1 cellular context compared by ENCODE assay signal in genomic region chr21:43311303-43311817, GRCh38.
A peak's percentile ranks its signal among the peaks of the same experiment; 100 is the strongest.
TF ChIP-seq lines count a peak whose summit lies in the region.

No MANE protein-coding gene starts in this region.

TF ChIP-seq in HepG2, 621 proteins besides CTCF, POLR2A, EP300 and RAD21 (continued from another document and continues in another):
- TF ChIP-seq, protein P1, sequence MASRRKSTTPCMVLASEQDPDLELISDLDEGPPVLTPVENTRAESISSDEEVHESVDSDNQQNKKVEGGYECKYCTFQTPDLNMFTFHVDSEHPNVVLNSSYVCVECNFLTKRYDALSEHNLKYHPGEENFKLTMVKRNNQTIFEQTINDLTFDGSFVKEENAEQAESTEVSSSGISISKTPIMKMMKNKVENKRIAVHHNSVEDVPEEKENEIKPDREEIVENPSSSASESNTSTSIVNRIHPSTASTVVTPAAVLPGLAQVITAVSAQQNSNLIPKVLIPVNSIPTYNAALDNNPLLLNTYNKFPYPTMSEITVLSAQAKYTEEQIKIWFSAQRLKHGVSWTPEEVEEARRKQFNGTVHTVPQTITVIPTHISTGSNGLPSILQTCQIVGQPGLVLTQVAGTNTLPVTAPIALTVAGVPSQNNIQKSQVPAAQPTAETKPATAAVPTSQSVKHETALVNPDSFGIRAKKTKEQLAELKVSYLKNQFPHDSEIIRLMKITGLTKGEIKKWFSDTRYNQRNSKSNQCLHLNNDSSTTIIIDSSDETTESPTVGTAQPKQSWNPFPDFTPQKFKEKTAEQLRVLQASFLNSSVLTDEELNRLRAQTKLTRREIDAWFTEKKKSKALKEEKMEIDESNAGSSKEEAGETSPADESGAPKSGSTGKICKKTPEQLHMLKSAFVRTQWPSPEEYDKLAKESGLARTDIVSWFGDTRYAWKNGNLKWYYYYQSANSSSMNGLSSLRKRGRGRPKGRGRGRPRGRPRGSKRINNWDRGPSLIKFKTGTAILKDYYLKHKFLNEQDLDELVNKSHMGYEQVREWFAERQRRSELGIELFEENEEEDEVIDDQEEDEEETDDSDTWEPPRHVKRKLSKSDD (CRISPR knock-in tag; IDR thresholded peaks at IDR 0.05; ENCODE audit: low read depth), result no peak
- TF ChIP-seq SAFB2 (CRISPR knock-in tag; IDR thresholded peaks at IDR 0.05; ENCODE audit: borderline replicate concordance, low read depth) (no peak), MAF1 (CRISPR knock-in tag; IDR thresholded peaks at IDR 0.05; ENCODE audit: borderline replicate concordance) (no peak), ZNF574 (CRISPR knock-in tag; IDR thresholded peaks at IDR 0.05) (0 out of 2 replicates have a peak, but pooled peaks have one; percentile 18), KDM3A (CRISPR knock-in tag; IDR thresholded peaks at IDR 0.05; ENCODE audit: low read depth) (0 out of 2 replicates have a peak, but pooled peaks have one; percentile 43), HOXA5 (CRISPR knock-in tag; IDR thresholded peaks at IDR 0.05) (no peak), TGIF2 (CRISPR knock-in tag; IDR thresholded peaks at IDR 0.05) (0 out of 2 replicates have a peak, but pooled peaks have one; percentile 37), ZNF510 (CRISPR knock-in tag; IDR thresholded peaks at IDR 0.05; ENCODE audit: low read depth) (no peak), STAT5B (CRISPR knock-in tag; IDR thresholded peaks at IDR 0.05) (no peak), MYPOP (CRISPR knock-in tag; IDR thresholded peaks at IDR 0.05) (no peak), SKI (IDR thresholded peaks at IDR 0.05; ENCODE audit: partially characterized antibody) (no peak), ZNF33A (CRISPR knock-in tag; IDR thresholded peaks at IDR 0.05; ENCODE audit: borderline replicate concordance) (no peak), ZNF674 (CRISPR knock-in tag; IDR thresholded peaks at IDR 0.05; ENCODE audit: low read depth) (no peak), PITX1 (CRISPR knock-in tag; IDR thresholded peaks at IDR 0.05) (0 out of 2 replicates have a peak, but pooled peaks have one; percentile 59), HOXA7 (CRISPR knock-in tag; IDR thresholded peaks at IDR 0.05) (no peak), ZNF549 (CRISPR knock-in tag; IDR thresholded peaks at IDR 0.05) (no peak), CHD4 (IDR thresholded peaks at IDR 0.05; ENCODE audit: borderline replicate concordance, low read length) (no peak), CHCHD3 (CRISPR knock-in tag; IDR thresholded peaks at IDR 0.05) (no peak), ZNF776 (CRISPR knock-in tag; IDR thresholded peaks at IDR 0.05) (no peak), ZNF883 (CRISPR knock-in tag; IDR thresholded peaks at IDR 0.05; ENCODE audit: not compliant biosample characterization) (peak; percentile 37), POGZ (CRISPR knock-in tag; IDR thresholded peaks at IDR 0.05) (no peak; the same call in 1 of the 2 replicates), GMEB1 (CRISPR knock-in tag; IDR thresholded peaks at IDR 0.05; ENCODE audit: borderline replicate concordance) (no peak), ZNF788 (CRISPR knock-in tag; IDR thresholded peaks at IDR 0.05; ENCODE audit: borderline replicate concordance) (0 out of 2 replicates have a peak, but pooled peaks have one; percentile 22), ZFYVE20 (CRISPR knock-in tag; IDR thresholded peaks at IDR 0.05; ENCODE audit: borderline replicate concordance, low read depth) (no peak), ZNF83 (CRISPR knock-in tag; IDR thresholded peaks at IDR 0.05; ENCODE audit: borderline replicate concordance) (no peak; the same call in 1 of the 2 replicates), HOMEZ (CRISPR knock-in tag; IDR thresholded peaks at IDR 0.05; ENCODE audit: low read depth) (no peak), ZNF713 (CRISPR knock-in tag; IDR thresholded peaks at IDR 0.05) (no peak), ZNF687 (CRISPR knock-in tag; IDR thresholded peaks at IDR 0.05) (peak; percentile 61), ZSCAN22 (CRISPR knock-in tag; IDR thresholded peaks at IDR 0.05) (no peak), FOXK2 (IDR thresholded peaks at IDR 0.05) (no peak), ZNF616 (CRISPR knock-in tag; IDR thresholded peaks at IDR 0.05; ENCODE audit: low read depth) (no peak), FIP1L1 (IDR thresholded peaks at IDR 0.05; ENCODE audit: borderline replicate concordance, insufficient read depth, low read depth, low read length) (no peak), FOXA3 (CRISPR knock-in tag; IDR thresholded peaks at IDR 0.05) (0 out of 2 replicates have a peak, but pooled peaks have one; percentile 27), SRY (CRISPR knock-in tag; IDR thresholded peaks at IDR 0.05) (no peak), SMAD9 (CRISPR knock-in tag; IDR thresholded peaks at IDR 0.05) (no peak), MYC (CRISPR knock-in tag; IDR thresholded peaks at IDR 0.05; ENCODE audit: borderline replicate concordance) (peak; percentile 32; the same call in 1 of the 2 replicates)
- TF ChIP-seq, protein P2, sequence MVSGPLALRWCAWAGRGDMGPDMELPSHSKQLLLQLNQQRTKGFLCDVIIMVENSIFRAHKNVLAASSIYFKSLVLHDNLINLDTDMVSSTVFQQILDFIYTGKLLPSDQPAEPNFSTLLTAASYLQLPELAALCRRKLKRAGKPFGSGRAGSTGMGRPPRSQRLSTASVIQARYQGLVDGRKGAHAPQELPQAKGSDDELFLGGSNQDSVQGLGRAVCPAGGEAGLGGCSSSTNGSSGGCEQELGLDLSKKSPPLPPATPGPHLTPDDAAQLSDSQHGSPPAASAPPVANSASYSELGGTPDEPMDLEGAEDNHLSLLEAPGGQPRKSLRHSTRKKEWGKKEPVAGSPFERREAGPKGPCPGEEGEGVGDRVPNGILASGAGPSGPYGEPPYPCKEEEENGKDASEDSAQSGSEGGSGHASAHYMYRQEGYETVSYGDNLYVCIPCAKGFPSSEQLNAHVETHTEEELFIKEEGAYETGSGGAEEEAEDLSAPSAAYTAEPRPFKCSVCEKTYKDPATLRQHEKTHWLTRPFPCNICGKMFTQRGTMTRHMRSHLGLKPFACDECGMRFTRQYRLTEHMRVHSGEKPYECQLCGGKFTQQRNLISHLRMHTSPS (CRISPR knock-in tag; IDR thresholded peaks at IDR 0.05; ENCODE audit: low read depth), result 0 out of 2 replicates have a peak, but pooled peaks have one; percentile 47
- TF ChIP-seq, protein P3, sequence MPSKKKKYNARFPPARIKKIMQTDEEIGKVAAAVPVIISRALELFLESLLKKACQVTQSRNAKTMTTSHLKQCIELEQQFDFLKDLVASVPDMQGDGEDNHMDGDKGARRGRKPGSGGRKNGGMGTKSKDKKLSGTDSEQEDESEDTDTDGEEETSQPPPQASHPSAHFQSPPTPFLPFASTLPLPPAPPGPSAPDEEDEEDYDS (CRISPR knock-in tag; IDR thresholded peaks at IDR 0.05), result no peak
- TF ChIP-seq, protein P4, sequence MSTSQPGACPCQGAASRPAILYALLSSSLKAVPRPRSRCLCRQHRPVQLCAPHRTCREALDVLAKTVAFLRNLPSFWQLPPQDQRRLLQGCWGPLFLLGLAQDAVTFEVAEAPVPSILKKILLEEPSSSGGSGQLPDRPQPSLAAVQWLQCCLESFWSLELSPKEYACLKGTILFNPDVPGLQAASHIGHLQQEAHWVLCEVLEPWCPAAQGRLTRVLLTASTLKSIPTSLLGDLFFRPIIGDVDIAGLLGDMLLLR (CRISPR knock-in tag; IDR thresholded peaks at IDR 0.05), result no peak
